In genomic region chr6:26592649-26593048, GRCh38 we compare ENCODE assay signal across 19 cellular contexts. TPM values are rescaled to one million over a fixed set of nuclear protein-coding genes. Genes with fewer than 3 reads are reported as not detected.
DNase-seq lines count a peak whose midpoint lies in the region; ATAC-seq and TF ChIP-seq lines count a peak whose summit lies in the region.
"Had no signal": no experiment of that assay in that cellular context is flagged by ENCODE, and none has a peak within 500 bp of the region (broad histone marks: within the 10 kb centered on the region; RNA-seq: fewer than 3 reads in every experiment).

No MANE protein-coding gene starts in this region.

- POLR2A ChIA-PET in PC-3 (lab: Charles Lee; ENCODE audit: unreplicated experiment) = no interaction called here

- H3K36me3 ChIP-seq in Loucy (ENCODE audit: insufficient read depth, low read length) (no peaks in the 10 kb centered on the region), PC-3 (ENCODE audit: low read depth, low read length) (no peaks in the 10 kb centered on the region), MG63 (no peaks in the 10 kb centered on the region)
- H3K36me3 ChIP-seq: tibial artery had no signal

- no peak overlapping the region for H3K27ac ChIP-seq in PC-3 (ENCODE audit: low read length)
- H3K27ac ChIP-seq: BLaER1 treated with 17β-estradiol and CSF1 and Interleukin-3, amounts not matched to agents 10 nM and 100 nM; body of pancreas; RWPE1; tibial artery had no signal

- H4K20me1 ChIP-seq in Loucy (ENCODE audit: insufficient read depth, low read length, poor library complexity, severe bottlenecking) (peaks cover 3% of the 10 kb centered on the region), PC-3 (ENCODE audit: low read length) (no peaks in the 10 kb centered on the region)

- H3K4me1 ChIP-seq in Loucy (ENCODE audit: insufficient read depth, low read length, poor library complexity, severe bottlenecking) (peaks cover 7% of the 10 kb centered on the region), PC-3 (ENCODE audit: insufficient read depth, low read length) (no peaks in the 10 kb centered on the region; the same call in 1 of the 2 replicates)

- H3K4me2 ChIP-seq in Loucy (ENCODE audit: low read depth, low read length, poor library complexity, severe bottlenecking) = no peak overlapping the region
- no peak overlapping the region for H3K4me2 ChIP-seq in PC-3 (ENCODE audit: low read length)

- H3F3A ChIP-seq in Loucy (ENCODE audit: low read depth) (no peaks in the 10 kb centered on the region), PC-3 (ENCODE audit: low read length, unreplicated experiment) (peaks cover 5% of the 10 kb centered on the region)

- H3K9me3 ChIP-seq in Loucy (ENCODE audit: insufficient read depth, low read depth, low read length) (no peaks in the 10 kb centered on the region), PC-3 (ENCODE audit: low read length) (no peaks in the 10 kb centered on the region), MG63 (no peaks in the 10 kb centered on the region)
- H3K9me3 ChIP-seq: BLaER1 treated with 17β-estradiol and CSF1 and Interleukin-3, amounts not matched to agents 10 nM and 100 nM; body of pancreas; tibial artery had no signal

- intact Hi-C loops in PC-3 (cut with micrococcal nuclease) = no loop called here

- no peak for TF ChIP-seq POLR2A in erythroblast (IDR thresholded peaks at IDR 0.05; ENCODE audit: low read length)

- H2AFZ ChIP-seq in Loucy (ENCODE audit: low read length) (peak overlapping the region; percentile 9; the same call in 1 of the 2 replicates), PC-3 (ENCODE audit: low read length) (no peak overlapping the region)

- H3K4me3 ChIP-seq in Loucy (ENCODE audit: low read length, poor library complexity, severe bottlenecking) (no peak overlapping the region), PC-3 (ENCODE audit: low read length) (no peak overlapping the region), MG63 (no peak overlapping the region)
- H3K4me3 ChIP-seq: BLaER1 treated with 17β-estradiol and CSF1 and Interleukin-3, amounts not matched to agents 10 nM and 100 nM; body of pancreas; lung; tibial artery had no signal

- no TSS peak for BruUV-seq in PC-3 (replicated peaks; lab: Mats Ljungman, UMichigan)

- no peak overlapping the region for H3K9ac ChIP-seq in Loucy (ENCODE audit: low read depth, low read length, poor library complexity, severe bottlenecking)
- H3K9ac ChIP-seq in PC-3 (ENCODE audit: low read length) = no peak overlapping the region
- H3K9ac ChIP-seq: BLaER1 treated with 17β-estradiol and CSF1 and Interleukin-3, amounts not matched to agents 10 nM and 100 nM had no signal

- CTCF ChIA-PET in PC-3 (lab: Charles Lee) = no interaction called here

- DNase-seq in EH (ENCODE audit: low read depth) (peak; percentile 20), PC-3 (peak; percentile 12), erythroblast (lab: John Stamatoyannopoulos, UW) (peak; percentile 48 to 54), MG63 (no peak), SKM-1 treated with dmso at 0.1 percent for 144 hours (lab: John Stamatoyannopoulos, UW; ENCODE audit: unreplicated experiment) (no peak)
- DNase-seq: activated CD4-positive, alpha-beta T cell treated with anti-CD3 and anti-CD28 coated beads, Interleukin-2, amount 10 ng/mL, durations not matched to agents 24 days and 14 days; activated naive CD4-positive, alpha-beta T cell treated with anti-CD3 and anti-CD28 coated beads, Interleukin-2, amount 10 ng/mL, durations not matched to agents 7 days and 5 days; body of pancreas; immature natural killer cell; naive thymus-derived CD8-positive, alpha-beta T cell; NCI-H1694; NCI-H510A; tibial artery had no signal

- H3K27me3 ChIP-seq in Loucy (ENCODE audit: insufficient read depth, low read length, poor library complexity, severe bottlenecking) = no peaks in the 10 kb centered on the region
- H3K27me3 ChIP-seq in PC-3 (ENCODE audit: low read length) = no peaks in the 10 kb centered on the region
- H3K27me3 ChIP-seq in MG63 = no peaks in the 10 kb centered on the region
- H3K27me3 ChIP-seq: body of pancreas had no signal

- TF ChIP-seq CTCF in Loucy (conservative IDR thresholded peaks at IDR 0.05; ENCODE audit: low read length) (peak; percentile 35), PC-3 (conservative IDR thresholded peaks at IDR 0.05; ENCODE audit: low read depth, low read length) (no peak; the same call in 1 of the 2 replicates)

- no peaks in the 10 kb centered on the region for H3K9me2 ChIP-seq in Loucy (replicated peaks; ENCODE audit: low read depth, low read length)
- H3K9me2 ChIP-seq in PC-3 (replicated peaks; ENCODE audit: low read length) = no peaks in the 10 kb centered on the region

- H3K79me2 ChIP-seq in Loucy (ENCODE audit: insufficient read depth, low read length) (peaks cover 9% of the 10 kb centered on the region), PC-3 (ENCODE audit: low read length) (peaks cover 9% of the 10 kb centered on the region)

- ATAC-seq in PC-3 (no peak), HG02870 (IDR thresholded peaks at IDR 0.05; ENCODE audit: unreplicated experiment) (no peak)
- ATAC-seq: body of pancreas; naive thymus-derived CD8-positive, alpha-beta T cell; stimulated activated memory B cell treated with anti-CD40 and anti-IgM and Interleukin-4, amounts not matched to agents 10 μg/mL and 1 μg/mL and 100 μg/mL, for 72 hours had no signal

RNA-seq across cellular contexts. Expression of gene ABT1, which starts 4.1 kb away (rescaled TPM):
- 26.9 and 33.7 TPM in 2 replicates for total RNA-seq in PC-3 (2014; rRNA removed)
- total RNA-seq in MG63 (2014; rRNA removed; shearing (Covaris generic); ENCODE audit: low replicate concordance) = 21.8 and 22.6 TPM in 2 replicates

RNA-seq across cellular contexts. Expression of gene HMGN4, which starts 54.5 kb away (rescaled TPM):
- total RNA-seq in PC-3 (2014; rRNA removed) = 54.8 and 57.5 TPM in 2 replicates
- total RNA-seq in MG63 (2014; rRNA removed; shearing (Covaris generic); ENCODE audit: low replicate concordance) = 70.7 and 71.8 TPM in 2 replicates

Comparison
In these comparisons a context has a peak if more than half of its experiments do, and no peak if none do; other contexts are left out.
1. DNase-seq: peak in EH (single experiment), PC-3 (single experiment) and erythroblast (2 of 2); none in MG63 (single experiment) and SKM-1 treated with dmso at 0.1 percent for 144 hours (single experiment).